ENCODE assay signal across 18 cellular contexts in the genomic region with DNA sequence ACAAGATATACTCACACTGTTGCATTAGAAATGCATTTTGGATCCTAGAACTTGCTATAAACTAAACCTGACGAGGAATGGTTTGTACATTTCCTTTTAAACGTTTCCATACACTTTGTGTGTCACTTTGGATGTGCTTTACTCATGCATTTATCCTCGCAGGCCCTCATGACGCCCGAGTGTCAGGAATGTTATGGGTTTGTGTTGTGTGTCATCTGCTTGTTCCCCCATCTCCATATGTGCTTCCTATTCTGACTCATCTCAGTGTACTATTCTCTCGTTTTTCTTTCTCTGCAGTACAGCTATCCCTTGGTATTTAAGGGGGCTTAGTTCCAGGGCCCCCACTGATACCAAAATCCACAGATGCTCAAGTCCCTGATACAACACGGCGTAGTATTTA.
DNase-seq lines count a peak whose midpoint lies in the region; ATAC-seq and TF ChIP-seq lines count a peak whose summit lies in the region.
"Had no signal": no experiment of that assay in that cellular context is flagged by ENCODE, and none has a peak within 500 bp of the region (broad histone marks: within the 10 kb centered on the region; RNA-seq: fewer than 3 reads in every experiment).

No MANE protein-coding gene starts in this region.

- CTCF ChIA-PET in SK-N-SH (lab: Yijun Ruan, JAX) = no interaction called here

- intact Hi-C loops in left lung (cut with DNase I) = no loop called here

- H3K79me2 ChIP-seq in SK-N-SH (ENCODE audit: insufficient read depth) = no peaks in the 10 kb centered on the region
- H3K79me2 ChIP-seq in fibroblast of lung (ENCODE audit: control insufficient read depth, insufficient read depth, low read length) = no peaks in the 10 kb centered on the region

- no peak for TF ChIP-seq EP300 in SK-N-SH (IDR thresholded peaks at IDR 0.05; ENCODE audit: borderline replicate concordance in 1 of 2, low read depth in 1 of 2, low read length in 1 of 2)

- H3K9ac ChIP-seq in SK-N-SH (no peak overlapping the region), adipocyte (ENCODE audit: low read length) (no peak overlapping the region), fibroblast of lung (ENCODE audit: insufficient read depth, low read length) (no peak overlapping the region)

- no peak for TF ChIP-seq CTCF in SK-N-SH (IDR thresholded peaks at IDR 0.05)
- no peak for TF ChIP-seq CTCF in fibroblast of lung (conservative IDR thresholded peaks at IDR 0.05 in 1 of 2, IDR thresholded peaks at IDR 0.05 in 1 of 2; ENCODE audit: low read depth in 1 of 2, low read length in 2 of 2)
- TF ChIP-seq CTCF in left lung (IDR thresholded peaks at IDR 0.05) = no peak
- TF ChIP-seq CTCF in GM10266 (IDR thresholded peaks at IDR 0.05; ENCODE audit: control insufficient read depth, insufficient read depth, low read depth, missing control alignments) = no peak

- POLR2A ChIA-PET in SK-N-SH (lab: Yijun Ruan, JAX) = no interaction called here

- H3K4me3 ChIP-seq in SK-N-SH (ENCODE audit: low read depth in 2 of 2, low read length in 1 of 2) (no peak overlapping the region), adipocyte (ENCODE audit: low read length) (no peak overlapping the region), fibroblast of lung (replicated peaks in 1 of 4; ENCODE audit: control extremely low read depth in 1 of 4, insufficient read depth in 1 of 4, low read depth in 3 of 4, low read length in 4 of 4) (no peak overlapping the region), left lung (no peak overlapping the region)
- H3K4me3 ChIP-seq: tibial nerve had no signal

- peak overlapping the region in 1 of 2 experiments; percentile 69; a peak in 2 of 4 replicates for H3K27ac ChIP-seq in SK-N-SH (ENCODE audit: low read depth in 2 of 2, low read length in 1 of 2)
- no peak overlapping the region for H3K27ac ChIP-seq in fibroblast of lung (ENCODE audit: insufficient read depth, low read length)
- H3K27ac ChIP-seq in left lung = no peak overlapping the region
- H3K27ac ChIP-seq: tibial nerve had no signal

- H3K27me3 ChIP-seq in SK-N-SH (ENCODE audit: insufficient read depth) (no peaks in the 10 kb centered on the region), adipocyte (replicated peaks; ENCODE audit: control insufficient read depth, insufficient read depth, low read length) (no peaks in the 10 kb centered on the region), fibroblast of lung (ENCODE audit: control insufficient read depth, insufficient read depth, low read length) (no peaks in the 10 kb centered on the region), left lung (no peaks in the 10 kb centered on the region)
- H3K27me3 ChIP-seq: tibial nerve had no signal

- H3K4me2 ChIP-seq in SK-N-SH (no peak overlapping the region), fibroblast of lung (ENCODE audit: extremely low read depth, insufficient read depth, low read length) (no peak overlapping the region)

- H3K9me3 ChIP-seq in SK-N-SH = no peaks in the 10 kb centered on the region
- H3K9me3 ChIP-seq in adipocyte (ENCODE audit: control insufficient read depth, low read length) = peaks cover 12% of the 10 kb centered on the region
- H3K9me3 ChIP-seq in fibroblast of lung (ENCODE audit: control insufficient read depth, insufficient read depth, low read depth, low read length) = no peaks in the 10 kb centered on the region
- H3K9me3 ChIP-seq in left lung = peaks cover 0 to 17% of the 10 kb centered on the region in 2 donors

- H4K20me1 ChIP-seq in SK-N-SH (ENCODE audit: insufficient read depth) (no peaks in the 10 kb centered on the region), fibroblast of lung (ENCODE audit: control insufficient read depth, extremely low read depth, insufficient read depth, low read length) (no peaks in the 10 kb centered on the region)

- H2AFZ ChIP-seq in SK-N-SH (ENCODE audit: low read depth) = no peak overlapping the region
- H2AFZ ChIP-seq in fibroblast of lung (ENCODE audit: low read length) = no peak overlapping the region

- H3K36me3 ChIP-seq in SK-N-SH (replicated peaks in 1 of 2; ENCODE audit: control insufficient read depth in 1 of 2, insufficient read depth in 2 of 2, low read length in 1 of 2) (peaks cover 38 to 93% of the 10 kb centered on the region in 2 experiments), adipocyte (ENCODE audit: control insufficient read depth, insufficient read depth, low read length, severe bottlenecking) (no peaks in the 10 kb centered on the region), fibroblast of lung (ENCODE audit: control insufficient read depth, insufficient read depth, low read length) (peaks cover 4% of the 10 kb centered on the region), left lung (no peaks in the 10 kb centered on the region)

- H3K4me1 ChIP-seq in SK-N-SH (ENCODE audit: control insufficient read depth in 1 of 2, insufficient read depth in 2 of 2, low read depth in 1 of 2, low read length in 1 of 2) (no peaks in the 10 kb centered on the region), adipocyte (ENCODE audit: control insufficient read depth, insufficient read depth, low read length) (no peaks in the 10 kb centered on the region), fibroblast of lung (ENCODE audit: control insufficient read depth, extremely low read depth, insufficient read depth, low read length) (no peaks in the 10 kb centered on the region), left lung (no peaks in the 10 kb centered on the region)
- H3K4me1 ChIP-seq: tibial nerve had no signal

- 49% methylated on average over 8 of the region's 8 CpGs for WGBS in SK-N-SH (ENCODE audit: low lambda C conversion rate)

- TF ChIP-seq RAD21 in SK-N-SH (IDR thresholded peaks at IDR 0.05; ENCODE audit: low read length) = no peak

- H3F3A ChIP-seq in SK-N-SH (replicated peaks; ENCODE audit: insufficient read depth) = peaks cover 34% of the 10 kb centered on the region

- ATAC-seq in SK-N-SH treated with all-trans-retinoic acid at 6 μM for 48 hours (no peak; the same call in 2 of the 3 replicates), left lung (no peak)
- ATAC-seq: effector memory CD8-positive, alpha-beta T cell; left cardiac atrium had no signal

- DNase-seq in SK-N-SH = no peak
- peak; percentile 54 for DNase-seq in adipocyte (ENCODE audit: low read depth)
- DNase-seq in fibroblast of lung (ENCODE audit: low read depth in 2 of 2) = peak; percentile 67 to 82
- DNase-seq in smooth muscle cell of the brain vasculature (ENCODE audit: low read depth, low spot score) = peak; percentile 51
- DNase-seq in left lung = no peak
- DNase-seq in KG1 (lab: John Stamatoyannopoulos, UW) = no peak
- no peak for DNase-seq in GM10266 (ENCODE audit: extremely low spot score)
- DNase-seq: 8988T; activated naive CD8-positive, alpha-beta T cell treated with anti-CD3 and anti-CD28 coated beads, Interleukin-2, amount 10 ng/mL, durations not matched to agents 7 days and 5 days; effector memory CD8-positive, alpha-beta T cell; H7; Karpas-422; left cardiac atrium; NCI-H1417; NCI-H526 treated with DMSO at 0.1 percent for 48 hours; stimulated activated naive CD4-positive, alpha-beta T cell treated with Interleukin-2 at 50 U/mL for 16 hours had no signal

- H3K9me2 ChIP-seq in SK-N-SH = no peaks in the 10 kb centered on the region

TF ChIP-seq in SK-N-SH, 30 proteins besides CTCF, POLR2A, EP300 and RAD21:
- no peak for TF ChIP-seq POLR2AphosphoS5 (IDR thresholded peaks at IDR 0.05; ENCODE audit: low read depth, low read length)
- peak; percentile 36; the same call in 1 of the 2 replicates for TF ChIP-seq TCF12 (IDR thresholded peaks at IDR 0.05)
- TF ChIP-seq FOSL2 (IDR thresholded peaks at IDR 0.05; ENCODE audit: borderline replicate concordance, low read depth) = 0 out of 2 replicates have a peak, but pooled peaks have one; percentile 39
- TF ChIP-seq JUND (IDR thresholded peaks at IDR 0.05) = peak; percentile 39

TF ChIP-seq in SK-N-SH treated with all-trans-retinoic acid at 6 μM for 48 hours, 23 proteins besides CTCF, POLR2A, EP300 and RAD21:
- TF ChIP-seq, protein P1, sequence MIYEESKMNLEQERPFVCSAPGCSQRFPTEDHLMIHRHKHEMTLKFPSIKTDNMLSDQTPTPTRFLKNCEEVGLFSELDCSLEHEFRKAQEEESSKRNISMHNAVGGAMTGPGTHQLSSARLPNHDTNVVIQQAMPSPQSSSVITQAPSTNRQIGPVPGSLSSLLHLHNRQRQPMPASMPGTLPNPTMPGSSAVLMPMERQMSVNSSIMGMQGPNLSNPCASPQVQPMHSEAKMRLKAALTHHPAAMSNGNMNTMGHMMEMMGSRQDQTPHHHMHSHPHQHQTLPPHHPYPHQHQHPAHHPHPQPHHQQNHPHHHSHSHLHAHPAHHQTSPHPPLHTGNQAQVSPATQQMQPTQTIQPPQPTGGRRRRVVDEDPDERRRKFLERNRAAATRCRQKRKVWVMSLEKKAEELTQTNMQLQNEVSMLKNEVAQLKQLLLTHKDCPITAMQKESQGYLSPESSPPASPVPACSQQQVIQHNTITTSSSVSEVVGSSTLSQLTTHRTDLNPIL (CRISPR knock-in tag; IDR thresholded peaks at IDR 0.05; ENCODE audit: low read depth) = no peak
- TF ChIP-seq, protein P2, sequence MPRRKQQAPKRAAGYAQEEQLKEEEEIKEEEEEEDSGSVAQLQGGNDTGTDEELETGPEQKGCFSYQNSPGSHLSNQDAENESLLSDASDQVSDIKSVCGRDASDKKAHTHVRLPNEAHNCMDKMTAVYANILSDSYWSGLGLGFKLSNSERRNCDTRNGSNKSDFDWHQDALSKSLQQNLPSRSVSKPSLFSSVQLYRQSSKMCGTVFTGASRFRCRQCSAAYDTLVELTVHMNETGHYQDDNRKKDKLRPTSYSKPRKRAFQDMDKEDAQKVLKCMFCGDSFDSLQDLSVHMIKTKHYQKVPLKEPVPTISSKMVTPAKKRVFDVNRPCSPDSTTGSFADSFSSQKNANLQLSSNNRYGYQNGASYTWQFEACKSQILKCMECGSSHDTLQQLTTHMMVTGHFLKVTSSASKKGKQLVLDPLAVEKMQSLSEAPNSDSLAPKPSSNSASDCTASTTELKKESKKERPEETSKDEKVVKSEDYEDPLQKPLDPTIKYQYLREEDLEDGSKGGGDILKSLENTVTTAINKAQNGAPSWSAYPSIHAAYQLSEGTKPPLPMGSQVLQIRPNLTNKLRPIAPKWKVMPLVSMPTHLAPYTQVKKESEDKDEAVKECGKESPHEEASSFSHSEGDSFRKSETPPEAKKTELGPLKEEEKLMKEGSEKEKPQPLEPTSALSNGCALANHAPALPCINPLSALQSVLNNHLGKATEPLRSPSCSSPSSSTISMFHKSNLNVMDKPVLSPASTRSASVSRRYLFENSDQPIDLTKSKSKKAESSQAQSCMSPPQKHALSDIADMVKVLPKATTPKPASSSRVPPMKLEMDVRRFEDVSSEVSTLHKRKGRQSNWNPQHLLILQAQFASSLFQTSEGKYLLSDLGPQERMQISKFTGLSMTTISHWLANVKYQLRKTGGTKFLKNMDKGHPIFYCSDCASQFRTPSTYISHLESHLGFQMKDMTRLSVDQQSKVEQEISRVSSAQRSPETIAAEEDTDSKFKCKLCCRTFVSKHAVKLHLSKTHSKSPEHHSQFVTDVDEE (CRISPR knock-in tag; IDR thresholded peaks at IDR 0.05) = no peak
- TF ChIP-seq ISL1 (CRISPR knock-in tag; IDR thresholded peaks at IDR 0.05) (no peak), SNAI2 (CRISPR knock-in tag; IDR thresholded peaks at IDR 0.05) (no peak), ARNTL (CRISPR knock-in tag; IDR thresholded peaks at IDR 0.05; ENCODE audit: borderline replicate concordance, low read depth) (no peak), TCF4 (CRISPR knock-in tag; IDR thresholded peaks at IDR 0.05; ENCODE audit: borderline replicate concordance) (no peak)

Comparison
In these comparisons a context has a peak if more than half of its experiments do, and no peak if none do; other contexts are left out.
1. DNase-seq: peak in adipocyte (single experiment), fibroblast of lung (2 of 2) and smooth muscle cell of the brain vasculature (single experiment); none in SK-N-SH (single experiment), left lung (0 of 2), KG1 (single experiment) and GM10266 (single experiment).